Comparison of ENCODE assay signal across 1 cellular context in the genomic region with DNA sequence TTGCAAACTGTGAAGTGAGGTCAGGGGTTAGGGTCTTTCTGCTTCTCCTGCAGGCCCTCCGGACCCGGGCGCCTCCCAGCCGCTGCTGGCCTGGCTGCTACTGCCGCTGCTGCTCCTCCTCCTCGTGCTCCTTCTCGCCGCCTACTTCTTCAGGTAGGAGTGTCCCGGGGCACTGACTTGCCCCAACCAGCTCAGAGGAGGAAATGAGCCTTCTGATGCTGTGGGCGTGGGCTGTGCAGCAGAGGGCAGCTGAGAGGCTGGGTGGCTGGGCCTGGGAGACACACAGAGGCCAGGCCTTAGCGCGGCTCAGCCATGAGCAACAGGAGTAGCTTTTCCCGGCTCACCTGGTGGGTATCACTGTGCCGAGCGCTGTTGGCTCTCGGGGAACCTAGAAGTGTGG.
TF ChIP-seq lines count a peak whose summit lies in the region.

No MANE protein-coding gene starts in this region.

TF ChIP-seq in HEK293, 187 proteins besides CTCF, POLR2A, EP300 and RAD21 (continued from another document):
- TF ChIP-seq, protein P1, sequence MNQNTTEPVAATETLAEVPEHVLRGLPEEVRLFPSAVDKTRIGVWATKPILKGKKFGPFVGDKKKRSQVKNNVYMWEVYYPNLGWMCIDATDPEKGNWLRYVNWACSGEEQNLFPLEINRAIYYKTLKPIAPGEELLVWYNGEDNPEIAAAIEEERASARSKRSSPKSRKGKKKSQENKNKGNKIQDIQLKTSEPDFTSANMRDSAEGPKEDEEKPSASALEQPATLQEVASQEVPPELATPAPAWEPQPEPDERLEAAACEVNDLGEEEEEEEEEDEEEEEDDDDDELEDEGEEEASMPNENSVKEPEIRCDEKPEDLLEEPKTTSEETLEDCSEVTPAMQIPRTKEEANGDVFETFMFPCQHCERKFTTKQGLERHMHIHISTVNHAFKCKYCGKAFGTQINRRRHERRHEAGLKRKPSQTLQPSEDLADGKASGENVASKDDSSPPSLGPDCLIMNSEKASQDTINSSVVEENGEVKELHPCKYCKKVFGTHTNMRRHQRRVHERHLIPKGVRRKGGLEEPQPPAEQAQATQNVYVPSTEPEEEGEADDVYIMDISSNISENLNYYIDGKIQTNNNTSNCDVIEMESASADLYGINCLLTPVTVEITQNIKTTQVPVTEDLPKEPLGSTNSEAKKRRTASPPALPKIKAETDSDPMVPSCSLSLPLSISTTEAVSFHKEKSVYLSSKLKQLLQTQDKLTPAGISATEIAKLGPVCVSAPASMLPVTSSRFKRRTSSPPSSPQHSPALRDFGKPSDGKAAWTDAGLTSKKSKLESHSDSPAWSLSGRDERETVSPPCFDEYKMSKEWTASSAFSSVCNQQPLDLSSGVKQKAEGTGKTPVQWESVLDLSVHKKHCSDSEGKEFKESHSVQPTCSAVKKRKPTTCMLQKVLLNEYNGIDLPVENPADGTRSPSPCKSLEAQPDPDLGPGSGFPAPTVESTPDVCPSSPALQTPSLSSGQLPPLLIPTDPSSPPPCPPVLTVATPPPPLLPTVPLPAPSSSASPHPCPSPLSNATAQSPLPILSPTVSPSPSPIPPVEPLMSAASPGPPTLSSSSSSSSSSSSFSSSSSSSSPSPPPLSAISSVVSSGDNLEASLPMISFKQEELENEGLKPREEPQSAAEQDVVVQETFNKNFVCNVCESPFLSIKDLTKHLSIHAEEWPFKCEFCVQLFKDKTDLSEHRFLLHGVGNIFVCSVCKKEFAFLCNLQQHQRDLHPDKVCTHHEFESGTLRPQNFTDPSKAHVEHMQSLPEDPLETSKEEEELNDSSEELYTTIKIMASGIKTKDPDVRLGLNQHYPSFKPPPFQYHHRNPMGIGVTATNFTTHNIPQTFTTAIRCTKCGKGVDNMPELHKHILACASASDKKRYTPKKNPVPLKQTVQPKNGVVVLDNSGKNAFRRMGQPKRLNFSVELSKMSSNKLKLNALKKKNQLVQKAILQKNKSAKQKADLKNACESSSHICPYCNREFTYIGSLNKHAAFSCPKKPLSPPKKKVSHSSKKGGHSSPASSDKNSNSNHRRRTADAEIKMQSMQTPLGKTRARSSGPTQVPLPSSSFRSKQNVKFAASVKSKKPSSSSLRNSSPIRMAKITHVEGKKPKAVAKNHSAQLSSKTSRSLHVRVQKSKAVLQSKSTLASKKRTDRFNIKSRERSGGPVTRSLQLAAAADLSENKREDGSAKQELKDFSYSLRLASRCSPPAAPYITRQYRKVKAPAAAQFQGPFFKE (tag by site-specific recombination; IDR thresholded peaks at IDR 0.05; ENCODE audit: borderline replicate concordance) = no peak
- TF ChIP-seq, protein P2, sequence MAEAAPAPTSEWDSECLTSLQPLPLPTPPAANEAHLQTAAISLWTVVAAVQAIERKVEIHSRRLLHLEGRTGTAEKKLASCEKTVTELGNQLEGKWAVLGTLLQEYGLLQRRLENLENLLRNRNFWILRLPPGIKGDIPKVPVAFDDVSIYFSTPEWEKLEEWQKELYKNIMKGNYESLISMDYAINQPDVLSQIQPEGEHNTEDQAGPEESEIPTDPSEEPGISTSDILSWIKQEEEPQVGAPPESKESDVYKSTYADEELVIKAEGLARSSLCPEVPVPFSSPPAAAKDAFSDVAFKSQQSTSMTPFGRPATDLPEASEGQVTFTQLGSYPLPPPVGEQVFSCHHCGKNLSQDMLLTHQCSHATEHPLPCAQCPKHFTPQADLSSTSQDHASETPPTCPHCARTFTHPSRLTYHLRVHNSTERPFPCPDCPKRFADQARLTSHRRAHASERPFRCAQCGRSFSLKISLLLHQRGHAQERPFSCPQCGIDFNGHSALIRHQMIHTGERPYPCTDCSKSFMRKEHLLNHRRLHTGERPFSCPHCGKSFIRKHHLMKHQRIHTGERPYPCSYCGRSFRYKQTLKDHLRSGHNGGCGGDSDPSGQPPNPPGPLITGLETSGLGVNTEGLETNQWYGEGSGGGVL (tag by site-specific recombination; IDR thresholded peaks at IDR 0.05) = no peak
- TF ChIP-seq ZNF701 (tag by site-specific recombination; IDR thresholded peaks at IDR 0.05) (no peak), ZBTB1 (tag by site-specific recombination; IDR thresholded peaks at IDR 0.05) (no peak), KLF16 (tag by site-specific recombination; IDR thresholded peaks at IDR 0.05) (no peak), IKZF3 (tag by site-specific recombination; IDR thresholded peaks at IDR 0.05) (no peak), ZNF837 (tag by site-specific recombination; IDR thresholded peaks at IDR 0.05) (no peak), ZNF221 (tag by site-specific recombination; IDR thresholded peaks at IDR 0.05; ENCODE audit: borderline replicate concordance) (no peak), ZFHX2 (tag by site-specific recombination; conservative IDR thresholded peaks at IDR 0.05) (peak; percentile 90), ZNF843 (tag by site-specific recombination; IDR thresholded peaks at IDR 0.05) (no peak), GLIS2 (tag by site-specific recombination; IDR thresholded peaks at IDR 0.05) (no peak), ZNF202 (tag by site-specific recombination; IDR thresholded peaks at IDR 0.05; ENCODE audit: borderline replicate concordance) (no peak), SCRT1 (tag by site-specific recombination; IDR thresholded peaks at IDR 0.05; ENCODE audit: borderline replicate concordance) (no peak), ZNF266 (tag by site-specific recombination; IDR thresholded peaks at IDR 0.05; ENCODE audit: low read depth) (no peak), ZNF394 (tag by site-specific recombination; IDR thresholded peaks at IDR 0.05; ENCODE audit: borderline replicate concordance) (peak; percentile 20; the same call in 1 of the 2 replicates), SALL2 (tag by site-specific recombination; IDR thresholded peaks at IDR 0.05; ENCODE audit: borderline replicate concordance) (no peak), HOXA7 (CRISPR knock-in tag; IDR thresholded peaks at IDR 0.05; ENCODE audit: borderline replicate concordance) (no peak), SP2 (tag by site-specific recombination; IDR thresholded peaks at IDR 0.05) (peak; percentile 48), ZXDB (tag by site-specific recombination; IDR thresholded peaks at IDR 0.05) (no peak)
- TF ChIP-seq, protein P3, sequence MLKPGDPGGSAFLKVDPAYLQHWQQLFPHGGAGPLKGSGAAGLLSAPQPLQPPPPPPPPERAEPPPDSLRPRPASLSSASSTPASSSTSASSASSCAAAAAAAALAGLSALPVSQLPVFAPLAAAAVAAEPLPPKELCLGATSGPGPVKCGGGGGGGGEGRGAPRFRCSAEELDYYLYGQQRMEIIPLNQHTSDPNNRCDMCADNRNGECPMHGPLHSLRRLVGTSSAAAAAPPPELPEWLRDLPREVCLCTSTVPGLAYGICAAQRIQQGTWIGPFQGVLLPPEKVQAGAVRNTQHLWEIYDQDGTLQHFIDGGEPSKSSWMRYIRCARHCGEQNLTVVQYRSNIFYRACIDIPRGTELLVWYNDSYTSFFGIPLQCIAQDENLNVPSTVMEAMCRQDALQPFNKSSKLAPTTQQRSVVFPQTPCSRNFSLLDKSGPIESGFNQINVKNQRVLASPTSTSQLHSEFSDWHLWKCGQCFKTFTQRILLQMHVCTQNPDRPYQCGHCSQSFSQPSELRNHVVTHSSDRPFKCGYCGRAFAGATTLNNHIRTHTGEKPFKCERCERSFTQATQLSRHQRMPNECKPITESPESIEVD (tag by site-specific recombination; IDR thresholded peaks at IDR 0.05) = no peak
- TF ChIP-seq, protein P4, sequence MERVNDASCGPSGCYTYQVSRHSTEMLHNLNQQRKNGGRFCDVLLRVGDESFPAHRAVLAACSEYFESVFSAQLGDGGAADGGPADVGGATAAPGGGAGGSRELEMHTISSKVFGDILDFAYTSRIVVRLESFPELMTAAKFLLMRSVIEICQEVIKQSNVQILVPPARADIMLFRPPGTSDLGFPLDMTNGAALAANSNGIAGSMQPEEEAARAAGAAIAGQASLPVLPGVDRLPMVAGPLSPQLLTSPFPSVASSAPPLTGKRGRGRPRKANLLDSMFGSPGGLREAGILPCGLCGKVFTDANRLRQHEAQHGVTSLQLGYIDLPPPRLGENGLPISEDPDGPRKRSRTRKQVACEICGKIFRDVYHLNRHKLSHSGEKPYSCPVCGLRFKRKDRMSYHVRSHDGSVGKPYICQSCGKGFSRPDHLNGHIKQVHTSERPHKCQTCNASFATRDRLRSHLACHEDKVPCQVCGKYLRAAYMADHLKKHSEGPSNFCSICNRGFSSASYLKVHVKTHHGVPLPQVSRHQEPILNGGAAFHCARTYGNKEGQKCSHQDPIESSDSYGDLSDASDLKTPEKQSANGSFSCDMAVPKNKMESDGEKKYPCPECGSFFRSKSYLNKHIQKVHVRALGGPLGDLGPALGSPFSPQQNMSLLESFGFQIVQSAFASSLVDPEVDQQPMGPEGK (tag by site-specific recombination; IDR thresholded peaks at IDR 0.05) = no peak
- TF ChIP-seq, protein P5, sequence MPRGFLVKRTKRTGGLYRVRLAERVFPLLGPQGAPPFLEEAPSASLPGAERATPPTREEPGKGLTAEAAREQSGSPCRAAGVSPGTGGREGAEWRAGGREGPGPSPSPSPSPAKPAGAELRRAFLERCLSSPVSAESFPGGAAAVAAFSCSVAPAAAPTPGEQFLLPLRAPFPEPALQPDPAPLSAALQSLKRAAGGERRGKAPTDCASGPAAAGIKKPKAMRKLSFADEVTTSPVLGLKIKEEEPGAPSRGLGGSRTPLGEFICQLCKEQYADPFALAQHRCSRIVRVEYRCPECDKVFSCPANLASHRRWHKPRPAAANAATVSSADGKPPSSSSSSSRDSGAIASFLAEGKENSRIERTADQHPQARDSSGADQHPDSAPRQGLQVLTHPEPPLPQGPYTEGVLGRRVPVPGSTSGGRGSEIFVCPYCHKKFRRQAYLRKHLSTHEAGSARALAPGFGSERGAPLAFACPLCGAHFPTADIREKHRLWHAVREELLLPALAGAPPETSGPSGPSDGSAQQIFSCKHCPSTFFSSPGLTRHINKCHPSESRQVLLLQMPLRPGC (tag by site-specific recombination; IDR thresholded peaks at IDR 0.05) = no peak
- TF ChIP-seq, protein P6, sequence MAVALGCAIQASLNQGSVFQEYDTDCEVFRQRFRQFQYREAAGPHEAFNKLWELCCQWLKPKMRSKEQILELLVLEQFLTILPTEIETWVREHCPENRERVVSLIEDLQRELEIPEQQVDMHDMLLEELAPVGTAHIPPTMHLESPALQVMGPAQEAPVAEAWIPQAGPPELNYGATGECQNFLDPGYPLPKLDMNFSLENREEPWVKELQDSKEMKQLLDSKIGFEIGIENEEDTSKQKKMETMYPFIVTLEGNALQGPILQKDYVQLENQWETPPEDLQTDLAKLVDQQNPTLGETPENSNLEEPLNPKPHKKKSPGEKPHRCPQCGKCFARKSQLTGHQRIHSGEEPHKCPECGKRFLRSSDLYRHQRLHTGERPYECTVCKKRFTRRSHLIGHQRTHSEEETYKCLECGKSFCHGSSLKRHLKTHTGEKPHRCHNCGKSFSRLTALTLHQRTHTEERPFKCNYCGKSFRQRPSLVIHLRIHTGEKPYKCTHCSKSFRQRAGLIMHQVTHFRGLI (tag by site-specific recombination; IDR thresholded peaks at IDR 0.05) = peak; percentile 48; the same call in 1 of the 2 replicates
TF ChIP-seq in HEK293: peak in this region for 6.
